ENCODE assay signal across 14 cellular contexts in the genomic region with DNA sequence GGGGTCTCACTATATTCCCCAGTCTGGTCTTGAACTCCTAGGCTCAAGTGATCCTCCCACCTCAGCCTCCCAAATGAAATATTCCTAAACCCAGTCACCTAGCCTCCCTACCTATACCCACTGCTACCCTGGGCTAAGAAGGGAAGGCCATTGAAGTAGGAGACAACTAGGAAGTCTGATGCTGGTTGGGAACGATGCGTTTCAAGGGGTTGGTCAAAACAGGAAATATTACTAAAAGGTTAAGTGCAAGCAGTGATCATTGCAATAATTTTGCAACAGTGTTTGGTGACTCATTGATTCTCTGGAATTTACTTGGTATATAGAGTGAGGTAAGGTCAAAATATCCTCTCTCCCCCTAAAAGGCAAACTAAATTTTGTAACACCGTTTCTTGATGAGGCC. TPM values are rescaled to one million over a fixed set of nuclear protein-coding genes. Genes with fewer than 3 reads are reported as not detected.
DNase-seq lines count a peak whose midpoint lies in the region; ATAC-seq and TF ChIP-seq lines count a peak whose summit lies in the region.
"Had no signal": no experiment of that assay in that cellular context is flagged by ENCODE, and none has a peak within 500 bp of the region (broad histone marks: within the 10 kb centered on the region; RNA-seq: fewer than 3 reads in every experiment).

No MANE protein-coding gene starts in this region.

- ATAC-seq in CD8-positive, alpha-beta T cell: no peak
- ATAC-seq in GM18858 (IDR thresholded peaks at IDR 0.05; ENCODE audit: unreplicated experiment): no peak

- H3K27ac Mint-ChIP-seq in activated T-cell treated with anti-CD3 and anti-CD28 coated beads, Interleukin-2, amount 50 U/mL, for 24 hours: peak overlapping the region; percentile 90
- H3K27ac Mint-ChIP-seq in dendritic cell treated with granulocyte-macrophage colony-stimulating factor and Interleukin-4, amounts not matched to agents 40 ng/mL and 50 ng/mL, for 4 days: peak overlapping the region; percentile 90
- H3K27ac Mint-ChIP-seq in stimulated activated naive CD8-positive, alpha-beta T cell treated with anti-CD3 and anti-CD28 coated beads, Interleukin-15, Interleukin-2, amounts not matched to agents 100 ng/mL and 50 ng/mL, for 24 hours: peak overlapping the region; percentile 90
- H3K27ac Mint-ChIP-seq in CD8-positive, alpha-beta T cell: no peak overlapping the region
- H3K27ac Mint-ChIP-seq: immature natural killer cell, type B pancreatic cell had no signal

- POLR2A ChIA-PET in CD8-positive, alpha-beta T cell (lab: Charles Lee): no interaction called here

- H3K9me3 ChIP-seq in CD8-positive, alpha-beta T cell (ENCODE audit: low read length): no peaks in the 10 kb centered on the region

- intact Hi-C loops in dendritic cell treated with granulocyte-macrophage colony-stimulating factor and Interleukin-4, amounts not matched to agents 40 ng/mL and 50 ng/mL, for 4 days (cut with micrococcal nuclease): no loop called here
- intact Hi-C loops in CD8-positive, alpha-beta T cell (cut with DNase I, micrococcal nuclease): no loop called here
- intact Hi-C loops in posterior cingulate gyrus (cut with DNase I): no loop called here

- peaks cover 30% of the 10 kb centered on the region for H3K4me1 Mint-ChIP-seq in activated T-cell treated with anti-CD3 and anti-CD28 coated beads, Interleukin-2, amount 50 U/mL, for 24 hours (ENCODE audit: low read depth)
- H3K4me1 Mint-ChIP-seq in dendritic cell treated with granulocyte-macrophage colony-stimulating factor and Interleukin-4, amounts not matched to agents 40 ng/mL and 50 ng/mL, for 4 days (ENCODE audit: low read depth): peaks cover 28% of the 10 kb centered on the region
- peaks cover 29% of the 10 kb centered on the region for H3K4me1 Mint-ChIP-seq in stimulated activated naive CD8-positive, alpha-beta T cell treated with anti-CD3 and anti-CD28 coated beads, Interleukin-15, Interleukin-2, amounts not matched to agents 100 ng/mL and 50 ng/mL, for 24 hours (ENCODE audit: low read depth)
- peaks cover 6% of the 10 kb centered on the region for H3K4me1 Mint-ChIP-seq in CD8-positive, alpha-beta T cell (ENCODE audit: low read depth)

- H3K36me3 Mint-ChIP-seq in activated T-cell treated with anti-CD3 and anti-CD28 coated beads, Interleukin-2, amount 50 U/mL, for 24 hours (ENCODE audit: low read depth): peaks cover 25% of the 10 kb centered on the region
- peaks cover 14% of the 10 kb centered on the region for H3K36me3 Mint-ChIP-seq in dendritic cell treated with granulocyte-macrophage colony-stimulating factor and Interleukin-4, amounts not matched to agents 40 ng/mL and 50 ng/mL, for 4 days (ENCODE audit: low read depth)
- peaks cover 7% of the 10 kb centered on the region for H3K36me3 Mint-ChIP-seq in stimulated activated naive CD8-positive, alpha-beta T cell treated with anti-CD3 and anti-CD28 coated beads, Interleukin-15, Interleukin-2, amounts not matched to agents 100 ng/mL and 50 ng/mL, for 24 hours (ENCODE audit: low read depth)
- peaks cover 5% of the 10 kb centered on the region for H3K36me3 Mint-ChIP-seq in CD8-positive, alpha-beta T cell
- H3K36me3 Mint-ChIP-seq: immature natural killer cell, type B pancreatic cell had no signal

- H3K9me3 Mint-ChIP-seq in activated T-cell treated with anti-CD3 and anti-CD28 coated beads, Interleukin-2, amount 50 U/mL, for 24 hours: peaks cover 16% of the 10 kb centered on the region
- H3K9me3 Mint-ChIP-seq in dendritic cell treated with granulocyte-macrophage colony-stimulating factor and Interleukin-4, amounts not matched to agents 40 ng/mL and 50 ng/mL, for 4 days: peaks cover 18% of the 10 kb centered on the region
- H3K9me3 Mint-ChIP-seq in stimulated activated naive CD8-positive, alpha-beta T cell treated with anti-CD3 and anti-CD28 coated beads, Interleukin-15, Interleukin-2, amounts not matched to agents 100 ng/mL and 50 ng/mL, for 24 hours: peaks cover 8% of the 10 kb centered on the region
- H3K9me3 Mint-ChIP-seq in CD8-positive, alpha-beta T cell: peaks cover 3% of the 10 kb centered on the region
- H3K9me3 Mint-ChIP-seq: type B pancreatic cell had no signal

- no peak overlapping the region for H3K4me3 ChIP-seq in CD8-positive, alpha-beta T cell (ENCODE audit: low read depth, low read length)

- CTCF ChIA-PET in CD8-positive, alpha-beta T cell (lab: Charles Lee): interaction anchor here (0.8 kb wide), 2 partner anchors 9 to 213 kb away, joined by 3 read pairs; no protein-coding TSS in a partner anchor

- no peak for TF ChIP-seq CTCF in CD8-positive, alpha-beta T cell (IDR thresholded peaks at IDR 0.05)

- no peak overlapping the region for H3K27ac ChIP-seq in CD8-positive, alpha-beta T cell (ENCODE audit: low read depth, low read length)

- H3K27me3 ChIP-seq in CD8-positive, alpha-beta T cell (ENCODE audit: insufficient read depth, low read length): no peaks in the 10 kb centered on the region

- H3K36me3 ChIP-seq in CD8-positive, alpha-beta T cell (ENCODE audit: insufficient read depth, low read length): no peaks in the 10 kb centered on the region

- no peaks in the 10 kb centered on the region for H3K4me1 ChIP-seq in CD8-positive, alpha-beta T cell (ENCODE audit: insufficient read depth, low read length)

- peak overlapping the region; percentile 17 for H3K4me3 Mint-ChIP-seq in activated T-cell treated with anti-CD3 and anti-CD28 coated beads, Interleukin-2, amount 50 U/mL, for 24 hours
- peak overlapping the region; percentile 32 for H3K4me3 Mint-ChIP-seq in dendritic cell treated with granulocyte-macrophage colony-stimulating factor and Interleukin-4, amounts not matched to agents 40 ng/mL and 50 ng/mL, for 4 days
- H3K4me3 Mint-ChIP-seq in stimulated activated naive CD8-positive, alpha-beta T cell treated with anti-CD3 and anti-CD28 coated beads, Interleukin-15, Interleukin-2, amounts not matched to agents 100 ng/mL and 50 ng/mL, for 24 hours: peak overlapping the region; percentile 6
- no peak overlapping the region for H3K4me3 Mint-ChIP-seq in CD8-positive, alpha-beta T cell
- H3K4me3 Mint-ChIP-seq: immature natural killer cell, type B pancreatic cell had no signal

- H3K27me3 Mint-ChIP-seq in activated T-cell treated with anti-CD3 and anti-CD28 coated beads, Interleukin-2, amount 50 U/mL, for 24 hours: no peaks in the 10 kb centered on the region
- H3K27me3 Mint-ChIP-seq in dendritic cell treated with granulocyte-macrophage colony-stimulating factor and Interleukin-4, amounts not matched to agents 40 ng/mL and 50 ng/mL, for 4 days: no peaks in the 10 kb centered on the region
- no peaks in the 10 kb centered on the region for H3K27me3 Mint-ChIP-seq in stimulated activated naive CD8-positive, alpha-beta T cell treated with anti-CD3 and anti-CD28 coated beads, Interleukin-15, Interleukin-2, amounts not matched to agents 100 ng/mL and 50 ng/mL, for 24 hours
- no peaks in the 10 kb centered on the region for H3K27me3 Mint-ChIP-seq in CD8-positive, alpha-beta T cell (ENCODE audit: low read depth)
- H3K27me3 Mint-ChIP-seq: type B pancreatic cell had no signal

- DNase-seq in activated T-cell treated with anti-CD3 and anti-CD28 coated beads, Interleukin-2, amount 50 U/mL, for 24 hours: no peak
- no peak for DNase-seq in activated T-cell treated with anti-CD3 and anti-CD28 coated beads, Interleukin-2, amount 50 U/mL, for 1 hour
- DNase-seq in RPMI7951 (ENCODE audit: low read depth) (peak; percentile 54), posterior cingulate gyrus (no peak)
- no peak for DNase-seq in CD8-positive, alpha-beta T cell
- DNase-seq: C1 segment of cervical spinal cord; effector CD4-positive, alpha-beta T cell; immature natural killer cell; NCI-H446 treated with DMSO at 0.1 percent for 48 hours; nucleus accumbens had no signal

RNA-seq across cellular contexts. Expression of a gene that starts 4.6 kb away (rescaled TPM):
- 393 and 540 TPM in 2 replicates for total RNA-seq in RPMI7951 (2014; rRNA removed; shearing (Covaris generic))
- 10 to 100 TPM; 84.2 to 92.5 TPM for total RNA-seq in CD8-positive, alpha-beta T cell

RNA-seq across cellular contexts. Expression of a gene that starts 7.5 kb away (rescaled TPM):
- not detected in 2 replicates for total RNA-seq in RPMI7951 (2014; rRNA removed; shearing (Covaris generic))
- not detected for total RNA-seq in CD8-positive, alpha-beta T cell

RNA-seq across cellular contexts. Expression of a gene that starts 18.9 kb away (rescaled TPM):
- total RNA-seq in RPMI7951 (2014; rRNA removed; shearing (Covaris generic)): 110 and 141 TPM in 2 replicates
- 1 to 10 TPM; 1.2 to 1.6 TPM for total RNA-seq in CD8-positive, alpha-beta T cell

RNA-seq across cellular contexts. Expression of a gene that starts 21.2 kb away (rescaled TPM):
- 32.3 and 35.1 TPM in 2 replicates for total RNA-seq in RPMI7951 (2014; rRNA removed; shearing (Covaris generic))
- 10 to 100 TPM; 10.9 to 13.5 TPM for total RNA-seq in CD8-positive, alpha-beta T cell

RNA-seq across cellular contexts. Expression of a gene that starts 48.6 kb away (rescaled TPM):
- total RNA-seq in RPMI7951 (2014; rRNA removed; shearing (Covaris generic)): 0.98 and 1.1 TPM in 2 replicates
- 1 to 10 TPM; 7.5 to 7.7 TPM for total RNA-seq in CD8-positive, alpha-beta T cell

Comparison
In these comparisons a context has a peak if more than half of its experiments do, and no peak if none do; other contexts are left out.
1. RNA of a gene that starts 18.9 kb away (total RNA-seq): 110 to 141 TPM in RPMI7951; 1.2 to 1.6 TPM in CD8-positive, alpha-beta T cell; every median in the first group is over 10 times any median in the second.